Comparison of ENCODE assay signal across 2 cellular contexts in genomic region chr5:141326088-141326854, GRCh38.
TF ChIP-seq lines count a peak whose summit lies in the region.

No MANE protein-coding gene starts in this region.

TF ChIP-seq in HEK293T, 16 proteins besides CTCF, POLR2A, EP300 and RAD21:
- TF ChIP-seq L3MBTL2 (conservative IDR thresholded peaks at IDR 0.05) (0 out of 2 replicates have a peak, but pooled peaks have one; percentile 32), PKNOX1 (IDR thresholded peaks at IDR 0.05) (no peak)

TF ChIP-seq in H1, 55 proteins besides CTCF, POLR2A, EP300 and RAD21:
- TF ChIP-seq MAFK (IDR thresholded peaks at IDR 0.05; ENCODE audit: low read depth, low read length): peak; percentile 46; the same call in 1 of the 2 replicates
- TF ChIP-seq EGR1 (IDR thresholded peaks at IDR 0.05; ENCODE audit: borderline replicate concordance, low read depth, low read length): peak; percentile 34; the same call in 1 of the 2 replicates
- TF ChIP-seq, protein P1, sequence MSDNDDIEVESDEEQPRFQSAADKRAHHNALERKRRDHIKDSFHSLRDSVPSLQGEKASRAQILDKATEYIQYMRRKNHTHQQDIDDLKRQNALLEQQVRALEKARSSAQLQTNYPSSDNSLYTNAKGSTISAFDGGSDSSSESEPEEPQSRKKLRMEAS (IDR thresholded peaks at IDR 0.05): peak; percentile 37; the same call in 1 of the 2 replicates
- peak; percentile 28; the same call in 1 of the 2 replicates for TF ChIP-seq CREB1 (IDR thresholded peaks at IDR 0.05)
- no peak for TF ChIP-seq FOSL1 (IDR thresholded peaks at IDR 0.05; ENCODE audit: insufficient read depth, low read depth, low read length)
- TF ChIP-seq POU5F1 (IDR thresholded peaks at IDR 0.05; ENCODE audit: low read depth, low read length): no peak
- TF ChIP-seq, protein P2, sequence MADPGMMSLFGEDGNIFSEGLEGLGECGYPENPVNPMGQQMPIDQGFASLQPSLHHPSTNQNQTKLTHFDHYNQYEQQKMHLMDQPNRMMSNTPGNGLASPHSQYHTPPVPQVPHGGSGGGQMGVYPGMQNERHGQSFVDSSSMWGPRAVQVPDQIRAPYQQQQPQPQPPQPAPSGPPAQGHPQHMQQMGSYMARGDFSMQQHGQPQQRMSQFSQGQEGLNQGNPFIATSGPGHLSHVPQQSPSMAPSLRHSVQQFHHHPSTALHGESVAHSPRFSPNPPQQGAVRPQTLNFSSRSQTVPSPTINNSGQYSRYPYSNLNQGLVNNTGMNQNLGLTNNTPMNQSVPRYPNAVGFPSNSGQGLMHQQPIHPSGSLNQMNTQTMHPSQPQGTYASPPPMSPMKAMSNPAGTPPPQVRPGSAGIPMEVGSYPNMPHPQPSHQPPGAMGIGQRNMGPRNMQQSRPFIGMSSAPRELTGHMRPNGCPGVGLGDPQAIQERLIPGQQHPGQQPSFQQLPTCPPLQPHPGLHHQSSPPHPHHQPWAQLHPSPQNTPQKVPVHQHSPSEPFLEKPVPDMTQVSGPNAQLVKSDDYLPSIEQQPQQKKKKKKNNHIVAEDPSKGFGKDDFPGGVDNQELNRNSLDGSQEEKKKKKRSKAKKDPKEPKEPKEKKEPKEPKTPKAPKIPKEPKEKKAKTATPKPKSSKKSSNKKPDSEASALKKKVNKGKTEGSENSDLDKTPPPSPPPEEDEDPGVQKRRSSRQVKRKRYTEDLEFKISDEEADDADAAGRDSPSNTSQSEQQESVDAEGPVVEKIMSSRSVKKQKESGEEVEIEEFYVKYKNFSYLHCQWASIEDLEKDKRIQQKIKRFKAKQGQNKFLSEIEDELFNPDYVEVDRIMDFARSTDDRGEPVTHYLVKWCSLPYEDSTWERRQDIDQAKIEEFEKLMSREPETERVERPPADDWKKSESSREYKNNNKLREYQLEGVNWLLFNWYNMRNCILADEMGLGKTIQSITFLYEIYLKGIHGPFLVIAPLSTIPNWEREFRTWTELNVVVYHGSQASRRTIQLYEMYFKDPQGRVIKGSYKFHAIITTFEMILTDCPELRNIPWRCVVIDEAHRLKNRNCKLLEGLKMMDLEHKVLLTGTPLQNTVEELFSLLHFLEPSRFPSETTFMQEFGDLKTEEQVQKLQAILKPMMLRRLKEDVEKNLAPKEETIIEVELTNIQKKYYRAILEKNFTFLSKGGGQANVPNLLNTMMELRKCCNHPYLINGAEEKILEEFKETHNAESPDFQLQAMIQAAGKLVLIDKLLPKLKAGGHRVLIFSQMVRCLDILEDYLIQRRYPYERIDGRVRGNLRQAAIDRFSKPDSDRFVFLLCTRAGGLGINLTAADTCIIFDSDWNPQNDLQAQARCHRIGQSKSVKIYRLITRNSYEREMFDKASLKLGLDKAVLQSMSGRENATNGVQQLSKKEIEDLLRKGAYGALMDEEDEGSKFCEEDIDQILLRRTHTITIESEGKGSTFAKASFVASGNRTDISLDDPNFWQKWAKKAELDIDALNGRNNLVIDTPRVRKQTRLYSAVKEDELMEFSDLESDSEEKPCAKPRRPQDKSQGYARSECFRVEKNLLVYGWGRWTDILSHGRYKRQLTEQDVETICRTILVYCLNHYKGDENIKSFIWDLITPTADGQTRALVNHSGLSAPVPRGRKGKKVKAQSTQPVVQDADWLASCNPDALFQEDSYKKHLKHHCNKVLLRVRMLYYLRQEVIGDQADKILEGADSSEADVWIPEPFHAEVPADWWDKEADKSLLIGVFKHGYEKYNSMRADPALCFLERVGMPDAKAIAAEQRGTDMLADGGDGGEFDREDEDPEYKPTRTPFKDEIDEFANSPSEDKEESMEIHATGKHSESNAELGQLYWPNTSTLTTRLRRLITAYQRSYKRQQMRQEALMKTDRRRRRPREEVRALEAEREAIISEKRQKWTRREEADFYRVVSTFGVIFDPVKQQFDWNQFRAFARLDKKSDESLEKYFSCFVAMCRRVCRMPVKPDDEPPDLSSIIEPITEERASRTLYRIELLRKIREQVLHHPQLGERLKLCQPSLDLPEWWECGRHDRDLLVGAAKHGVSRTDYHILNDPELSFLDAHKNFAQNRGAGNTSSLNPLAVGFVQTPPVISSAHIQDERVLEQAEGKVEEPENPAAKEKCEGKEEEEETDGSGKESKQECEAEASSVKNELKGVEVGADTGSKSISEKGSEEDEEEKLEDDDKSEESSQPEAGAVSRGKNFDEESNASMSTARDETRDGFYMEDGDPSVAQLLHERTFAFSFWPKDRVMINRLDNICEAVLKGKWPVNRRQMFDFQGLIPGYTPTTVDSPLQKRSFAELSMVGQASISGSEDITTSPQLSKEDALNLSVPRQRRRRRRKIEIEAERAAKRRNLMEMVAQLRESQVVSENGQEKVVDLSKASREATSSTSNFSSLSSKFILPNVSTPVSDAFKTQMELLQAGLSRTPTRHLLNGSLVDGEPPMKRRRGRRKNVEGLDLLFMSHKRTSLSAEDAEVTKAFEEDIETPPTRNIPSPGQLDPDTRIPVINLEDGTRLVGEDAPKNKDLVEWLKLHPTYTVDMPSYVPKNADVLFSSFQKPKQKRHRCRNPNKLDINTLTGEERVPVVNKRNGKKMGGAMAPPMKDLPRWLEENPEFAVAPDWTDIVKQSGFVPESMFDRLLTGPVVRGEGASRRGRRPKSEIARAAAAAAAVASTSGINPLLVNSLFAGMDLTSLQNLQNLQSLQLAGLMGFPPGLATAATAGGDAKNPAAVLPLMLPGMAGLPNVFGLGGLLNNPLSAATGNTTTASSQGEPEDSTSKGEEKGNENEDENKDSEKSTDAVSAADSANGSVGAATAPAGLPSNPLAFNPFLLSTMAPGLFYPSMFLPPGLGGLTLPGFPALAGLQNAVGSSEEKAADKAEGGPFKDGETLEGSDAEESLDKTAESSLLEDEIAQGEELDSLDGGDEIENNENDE (IDR thresholded peaks at IDR 0.05; ENCODE audit: insufficient replicate concordance, low read length): no peak
- no peak for TF ChIP-seq TBP (IDR thresholded peaks at IDR 0.05; ENCODE audit: low read depth, low read length)
- TF ChIP-seq POLR2AphosphoS5 (IDR thresholded peaks at IDR 0.05; ENCODE audit: low read depth, low read length): peak; percentile 47; the same call in 1 of the 2 replicates
- peak; percentile 65 for TF ChIP-seq BACH1 (IDR thresholded peaks at IDR 0.05; ENCODE audit: low read length)
- peak; percentile 64 for TF ChIP-seq KDM4A (IDR thresholded peaks at IDR 0.05; ENCODE audit: low read depth, low read length, severe bottlenecking)
- TF ChIP-seq TAF7 (optimal IDR thresholded peaks at IDR 0.05; ENCODE audit: borderline replicate concordance, low read depth, low read length): peak; percentile 46
- peak; percentile 81 for TF ChIP-seq E2F6 (IDR thresholded peaks at IDR 0.05)
- peak; percentile 61 for TF ChIP-seq TAF1 (IDR thresholded peaks at IDR 0.05; ENCODE audit: low read depth, low read length)
